22 cellular contexts compared by ENCODE assay signal in the genomic region with DNA sequence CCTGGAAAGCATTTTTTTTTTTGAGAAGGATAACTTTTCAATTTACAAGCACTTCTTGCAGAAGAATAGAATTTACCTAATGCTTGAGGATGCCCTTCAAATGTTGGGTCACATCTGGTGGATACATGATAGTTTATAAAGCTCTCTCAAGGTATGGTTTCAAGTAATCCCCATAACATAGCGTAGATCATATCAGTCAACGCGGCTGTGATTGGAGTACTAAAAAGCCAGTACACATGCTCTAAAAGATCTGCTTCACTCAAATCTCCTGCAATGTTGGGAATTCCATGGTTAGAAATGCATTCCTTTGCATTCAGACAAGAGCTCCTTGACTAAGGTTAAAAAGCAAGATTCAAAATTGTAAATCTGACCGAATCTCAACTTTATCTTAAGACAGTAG. TPM values are rescaled to one million over a fixed set of nuclear protein-coding genes. Genes with fewer than 3 reads are reported as not detected.
DNase-seq lines count a peak whose midpoint lies in the region; TF ChIP-seq lines count a peak whose summit lies in the region.
"Had no signal": no experiment of that assay in that cellular context is flagged by ENCODE, and none has a peak within 500 bp of the region (broad histone marks: within the 10 kb centered on the region; RNA-seq: fewer than 3 reads in every experiment).

No MANE protein-coding gene starts in this region.

- peak; percentile 62 for DNase-seq in NCI-H2171 treated with DMSO at 0.1 percent for 48 hours (lab: John Stamatoyannopoulos, UW)
- no peak for DNase-seq in NCI-H2171 (lab: John Stamatoyannopoulos, UW)
- no peak for DNase-seq in adipocyte (ENCODE audit: low read depth)
- no peak for DNase-seq in DMS153 (lab: John Stamatoyannopoulos, UW)
- no peak for DNase-seq in iPS-NIHi11 (ENCODE audit: low spot score)
- no peak for DNase-seq in CD8-positive, alpha-beta memory T cell
- DNase-seq: Calu3; CD4-positive, alpha-beta memory T cell; DMS53; DND-41; EL; H9 had no signal

- H3K4me1 ChIP-seq in adipocyte (ENCODE audit: control insufficient read depth, insufficient read depth, low read length) (peaks cover 49% of the 10 kb centered on the region), parathyroid adenoma (peaks cover 53% of the 10 kb centered on the region)
- no peaks in the 10 kb centered on the region for H3K4me1 ChIP-seq in CD8-positive, alpha-beta memory T cell (ENCODE audit: insufficient read depth, low read length)
- H3K4me1 ChIP-seq: BLaER1 had no signal

- H3K4me2 ChIP-seq in parathyroid adenoma (ENCODE audit: low read length): peak overlapping the region; percentile 7
- H3K4me2 ChIP-seq: BLaER1 had no signal

- no peaks in the 10 kb centered on the region for H3K27me3 Mint-ChIP-seq in CD8-positive, alpha-beta memory T cell

- H3K4me1 Mint-ChIP-seq in CD8-positive, alpha-beta memory T cell: no peaks in the 10 kb centered on the region
- H3K4me1 Mint-ChIP-seq: CD4-positive, alpha-beta memory T cell had no signal

- no peak overlapping the region for H3K4me3 ChIP-seq in adipocyte (ENCODE audit: low read length)
- no peak overlapping the region for H3K4me3 ChIP-seq in parathyroid adenoma (ENCODE audit: low read depth, low read length)
- H3K4me3 ChIP-seq in CD8-positive, alpha-beta memory T cell (ENCODE audit: low read length): no peak overlapping the region
- H3K4me3 ChIP-seq: BLaER1, GM12878 had no signal

- no peak for TF ChIP-seq CTCF in parathyroid adenoma (IDR thresholded peaks at IDR 0.05)

- H3K27ac Mint-ChIP-seq in CD8-positive, alpha-beta memory T cell: no peak overlapping the region
- H3K27ac Mint-ChIP-seq: CD14-positive monocyte; CD4-positive, alpha-beta memory T cell had no signal

- no peaks in the 10 kb centered on the region for H3K9me3 ChIP-seq in adipocyte (ENCODE audit: control insufficient read depth, low read length)
- no peaks in the 10 kb centered on the region for H3K9me3 ChIP-seq in parathyroid adenoma (ENCODE audit: control insufficient read depth, low read length)
- H3K9me3 ChIP-seq in CD8-positive, alpha-beta memory T cell (ENCODE audit: low read length): no peaks in the 10 kb centered on the region
- H3K9me3 ChIP-seq: BLaER1 had no signal

- H3K27ac ChIP-seq in parathyroid adenoma: peak overlapping the region; percentile 95
- no peak overlapping the region for H3K27ac ChIP-seq in CD8-positive, alpha-beta memory T cell (ENCODE audit: low read depth, low read length)
- H3K27ac ChIP-seq: 22Rv1, BLaER1, HL-60 had no signal

- no peaks in the 10 kb centered on the region for H3K36me3 Mint-ChIP-seq in CD8-positive, alpha-beta memory T cell
- H3K36me3 Mint-ChIP-seq: CD14-positive monocyte; CD4-positive, alpha-beta memory T cell had no signal

- H3K79me2 ChIP-seq in parathyroid adenoma: peaks cover 5% of the 10 kb centered on the region

- H2AFZ ChIP-seq in parathyroid adenoma: no peak overlapping the region

- peak overlapping the region; percentile 67 for H3K9ac ChIP-seq in adipocyte (ENCODE audit: low read length)
- no peak overlapping the region for H3K9ac ChIP-seq in parathyroid adenoma
- H3K9ac ChIP-seq: BLaER1 had no signal

- no peak overlapping the region for H3K4me3 Mint-ChIP-seq in CD8-positive, alpha-beta memory T cell
- H3K4me3 Mint-ChIP-seq: CD14-positive monocyte; CD4-positive, alpha-beta memory T cell; H9 had no signal

- CTCF ChIA-PET in CD8-positive, alpha-beta memory T cell (lab: Charles Lee): no interaction called here

- H3K36me3 ChIP-seq in adipocyte (ENCODE audit: control insufficient read depth, insufficient read depth, low read length, severe bottlenecking) (no peaks in the 10 kb centered on the region), parathyroid adenoma (ENCODE audit: control insufficient read depth, insufficient read depth, low read length) (no peaks in the 10 kb centered on the region)
- H3K36me3 ChIP-seq in CD8-positive, alpha-beta memory T cell (ENCODE audit: insufficient read depth, low read length): no peaks in the 10 kb centered on the region
- H3K36me3 ChIP-seq: BLaER1 had no signal

- POLR2A ChIA-PET in CD8-positive, alpha-beta memory T cell (lab: Charles Lee): no interaction called here

- H3K27me3 ChIP-seq in adipocyte (replicated peaks; ENCODE audit: control insufficient read depth, insufficient read depth, low read length) (no peaks in the 10 kb centered on the region), parathyroid adenoma (ENCODE audit: control insufficient read depth, insufficient read depth, low read length) (no peaks in the 10 kb centered on the region)
- no peaks in the 10 kb centered on the region for H3K27me3 ChIP-seq in CD8-positive, alpha-beta memory T cell (ENCODE audit: insufficient read depth, low read length, poor library complexity, severe bottlenecking)
- H3K27me3 ChIP-seq: BLaER1 had no signal

- peaks cover 0 to 5% (median 0%) of the 10 kb centered on the region in 5 donors for H3K9me3 Mint-ChIP-seq in CD8-positive, alpha-beta memory T cell
- H3K9me3 Mint-ChIP-seq: H9 had no signal

RNA-seq across cellular contexts. Expression of a gene that starts 3.9 kb away (rescaled TPM):
- total RNA-seq in CD8-positive, alpha-beta memory T cell: not detected
- polyA plus RNA-seq in CD8-positive, alpha-beta memory T cell: not detected
- total RNA-seq: A673; Calu3; CD4-positive, alpha-beta memory T cell; GM12878; H1; H9; HT1080 had no signal
- polyA plus RNA-seq: AG04450; CD14-positive monocyte; CD4-positive, alpha-beta memory T cell; H1 had no signal
